17 cellular contexts compared by ENCODE assay signal in genomic region chr7:24715171-24715570, GRCh38. TPM values are rescaled to one million over a fixed set of nuclear protein-coding genes. Genes with fewer than 3 reads are reported as not detected.
DNase-seq lines count a peak whose midpoint lies in the region; ATAC-seq and TF ChIP-seq lines count a peak whose summit lies in the region.
"Had no signal": no experiment of that assay in that cellular context is flagged by ENCODE, and none has a peak within 500 bp of the region (broad histone marks: within the 10 kb centered on the region; RNA-seq: fewer than 3 reads in every experiment).

No MANE protein-coding gene starts in this region.

- no peaks in the 10 kb centered on the region for H3K9me3 ChIP-seq in CD8-positive, alpha-beta T cell (ENCODE audit: low read length)
- H3K9me3 ChIP-seq in transverse colon = no peaks in the 10 kb centered on the region

- no peak for TF ChIP-seq EP300 in transverse colon (IDR thresholded peaks at IDR 0.05; ENCODE audit: low read depth)

- in situ Hi-C loops in transverse colon (cut with MboI; ENCODE audit: low pct_ligation_motif_present in 1 of 4, low pct_unique_long_range_greater_than_20kb in 1 of 4, low sequenced_read_pairs in 3 of 4) = no loop called here

- H3K4me1 Mint-ChIP-seq in activated T-helper 17 cell treated with anti-CD3 and anti-CD28 coated beads, Interleukin-2, amount 50 U/mL, for 72 hours = peaks cover 14% of the 10 kb centered on the region
- H3K4me1 Mint-ChIP-seq in CD8-positive, alpha-beta T cell (ENCODE audit: low read depth) = peaks cover 8% of the 10 kb centered on the region

- H3K36me3 Mint-ChIP-seq in activated T-helper 17 cell treated with anti-CD3 and anti-CD28 coated beads, Interleukin-2, amount 50 U/mL, for 72 hours (ENCODE audit: low read depth) = no peaks in the 10 kb centered on the region
- no peaks in the 10 kb centered on the region for H3K36me3 Mint-ChIP-seq in CD8-positive, alpha-beta T cell

- H3K9me3 Mint-ChIP-seq in activated T-helper 17 cell treated with anti-CD3 and anti-CD28 coated beads, Interleukin-2, amount 50 U/mL, for 72 hours = no peaks in the 10 kb centered on the region
- H3K9me3 Mint-ChIP-seq in CD8-positive, alpha-beta T cell = no peaks in the 10 kb centered on the region
- H3K9me3 Mint-ChIP-seq: activated B cell treated with CpG ODN at 0.5 μM for 24 hours; activated T-helper 2 cell treated with anti-CD3 and anti-CD28 coated beads, Interferon-gamma antibody, Interleukin-2, Interleukin-4, amounts not matched to agents 10 μg/mL and 5 μg/mL and 100 μg/mL, durations not matched to agents 14 hours and 24 hours and 36 hours had no signal

- 85% methylated on average over 2 of the region's 2 CpGs; no CpG with 5 or more reads in 1 of the 2 donors for WGBS in transverse colon (ENCODE audit: low coverage in 1 of 2), 2 donors

- intact Hi-C loops in CD8-positive, alpha-beta T cell (cut with DNase I, micrococcal nuclease) = no loop called here
- intact Hi-C loops in transverse colon (cut with DNase I; ENCODE audit: low total_unique reads) = no loop called here

- H3K27ac ChIP-seq in CD8-positive, alpha-beta T cell (ENCODE audit: low read depth, low read length) = no peak overlapping the region
- H3K27ac ChIP-seq in transverse colon = no peak overlapping the region
- H3K27ac ChIP-seq: parathyroid adenoma had no signal

- ATAC-seq in GM18499 (IDR thresholded peaks at IDR 0.05; ENCODE audit: insufficient read depth, unreplicated experiment) (peak; percentile 6), GM21528 (IDR thresholded peaks at IDR 0.05; ENCODE audit: low FRiP score, unreplicated experiment) (peak; percentile 17), HG03066 (IDR thresholded peaks at IDR 0.05; ENCODE audit: low read depth, unreplicated experiment) (peak; percentile 0), HG02938 (IDR thresholded peaks at IDR 0.05; ENCODE audit: unreplicated experiment) (no peak)
- peak; percentile 19 for ATAC-seq in activated T-helper 17 cell treated with anti-CD3 and anti-CD28 coated beads, Interleukin-2, amount 50 U/mL, for 72 hours (replicated peaks)
- no peak for ATAC-seq in CD8-positive, alpha-beta T cell
- ATAC-seq: esophagus mucosa, T-helper 17 cell had no signal

- no peak overlapping the region for H3K27ac Mint-ChIP-seq in activated T-helper 17 cell treated with anti-CD3 and anti-CD28 coated beads, Interleukin-2, amount 50 U/mL, for 72 hours
- H3K27ac Mint-ChIP-seq in CD8-positive, alpha-beta T cell = no peak overlapping the region
- H3K27ac Mint-ChIP-seq: activated T-helper 2 cell treated with anti-CD3 and anti-CD28 coated beads, Interferon-gamma antibody, Interleukin-2, Interleukin-4, amounts not matched to agents 10 μg/mL and 5 μg/mL and 100 μg/mL, durations not matched to agents 14 hours and 24 hours and 36 hours; T-helper 17 cell had no signal

- POLR2A ChIA-PET in CD8-positive, alpha-beta T cell (lab: Charles Lee) = no interaction called here

- no peak overlapping the region for H3K4me3 Mint-ChIP-seq in activated T-helper 17 cell treated with anti-CD3 and anti-CD28 coated beads, Interleukin-2, amount 50 U/mL, for 72 hours
- no peak overlapping the region for H3K4me3 Mint-ChIP-seq in CD8-positive, alpha-beta T cell
- H3K4me3 Mint-ChIP-seq: T-helper 17 cell had no signal

- no peak for DNase-seq in NCI-H1092 (lab: John Stamatoyannopoulos, UW)
- no peak for DNase-seq in CD8-positive, alpha-beta T cell
- DNase-seq in transverse colon = no peak
- DNase-seq: activated B cell treated with CpG ODN at 0.5 μM for 24 hours; NCI-H1930; NCI-H446 treated with DMSO at 0.1 percent for 48 hours; SIG-M5; stimulated activated CD4-positive, alpha-beta T cell treated with anti-CD3 and anti-CD28 coated beads, Interleukin-4, amount 100 ng/mL, for 1 hour; T-helper 17 cell had no signal

- no peak for TF ChIP-seq CTCF in CD8-positive, alpha-beta T cell (IDR thresholded peaks at IDR 0.05)
- TF ChIP-seq CTCF in transverse colon (IDR thresholded peaks at IDR 0.05) = no peak

- H3K27me3 ChIP-seq in CD8-positive, alpha-beta T cell (ENCODE audit: insufficient read depth, low read length) = peaks cover 9% of the 10 kb centered on the region
- H3K27me3 ChIP-seq in transverse colon = no peaks in the 10 kb centered on the region

- H3K36me3 ChIP-seq in CD8-positive, alpha-beta T cell (ENCODE audit: insufficient read depth, low read length) = no peaks in the 10 kb centered on the region
- H3K36me3 ChIP-seq in transverse colon = no peaks in the 10 kb centered on the region

- no peaks in the 10 kb centered on the region for H3K4me1 ChIP-seq in CD8-positive, alpha-beta T cell (ENCODE audit: insufficient read depth, low read length)
- no peaks in the 10 kb centered on the region for H3K4me1 ChIP-seq in transverse colon
- H3K4me1 ChIP-seq: parathyroid adenoma had no signal

- H3K4me3 ChIP-seq in CD8-positive, alpha-beta T cell (ENCODE audit: low read depth, low read length) = no peak overlapping the region
- H3K4me3 ChIP-seq in transverse colon = no peak overlapping the region

- peaks cover 12% of the 10 kb centered on the region for H3K27me3 Mint-ChIP-seq in activated T-helper 17 cell treated with anti-CD3 and anti-CD28 coated beads, Interleukin-2, amount 50 U/mL, for 72 hours
- H3K27me3 Mint-ChIP-seq in CD8-positive, alpha-beta T cell (ENCODE audit: low read depth) = peaks cover 44% of the 10 kb centered on the region
- H3K27me3 Mint-ChIP-seq: activated B cell treated with CpG ODN at 0.5 μM for 24 hours had no signal

- TF ChIP-seq POLR2A in transverse colon (IDR thresholded peaks at IDR 0.05) = no peak

- CTCF ChIA-PET in CD8-positive, alpha-beta T cell (lab: Charles Lee) = interaction anchor here (1.4 kb wide), 1 partner anchor 426 kb away, joined by 3 read pairs; no protein-coding TSS in a partner anchor

RNA-seq across cellular contexts. Expression of gene GSDME, which starts 42.1 kb away (rescaled TPM):
- 1 to 10 TPM in 1 of 2 donors, under 1 TPM in 1; 0.50 to 1.6 TPM for total RNA-seq in activated T-helper 17 cell treated with anti-CD3 and anti-CD28 coated beads, Interleukin-2, amount 50 U/mL, for 72 hours
- not detected for total RNA-seq in CD8-positive, alpha-beta T cell
- total RNA-seq in transverse colon = 1 to 10 TPM in 2 of 4 donors, not detected in 2; 2.2 to 5.2 TPM

Comparison
In these comparisons a context has a peak if more than half of its experiments do, and no peak if none do; other contexts are left out.
1. ATAC-seq: peak in GM18499 (single experiment), GM21528 (single experiment), HG03066 (single experiment) and activated T-helper 17 cell treated with anti-CD3 and anti-CD28 coated beads, Interleukin-2, amount 50 U/mL, for 72 hours (single experiment); none in CD8-positive, alpha-beta T cell (single experiment) and HG02938 (single experiment).